In the genomic region with DNA sequence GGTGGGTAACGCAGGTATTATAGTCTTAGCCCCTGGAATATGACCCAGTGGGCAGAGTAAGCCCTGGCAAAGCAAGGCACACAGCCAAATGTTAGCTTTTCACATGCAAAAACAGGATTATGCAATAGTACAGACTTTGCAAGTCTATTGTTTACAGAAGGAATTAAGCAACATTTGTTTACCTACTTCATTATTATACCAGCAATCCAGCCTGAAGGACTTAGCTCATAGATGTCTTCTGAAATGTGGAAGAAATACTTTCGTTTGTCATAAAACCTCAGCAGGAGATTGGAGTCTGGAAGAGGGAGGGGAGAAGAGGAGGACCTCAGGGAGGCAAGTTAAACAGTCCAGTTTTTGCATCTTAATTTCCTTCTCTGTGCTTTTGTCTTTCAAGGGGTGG, we compare ENCODE assay signal across 15 cellular contexts.
DNase-seq lines count a peak whose midpoint lies in the region; FAIRE-seq and TF ChIP-seq lines count a peak whose summit lies in the region.
"Had no signal": no experiment of that assay in that cellular context is flagged by ENCODE, and none has a peak within 500 bp of the region (broad histone marks: within the 10 kb centered on the region; RNA-seq: fewer than 3 reads in every experiment).

No MANE protein-coding gene starts in this region.

- no peak overlapping the region for H2BK120ac ChIP-seq in mesenchymal stem cell (ENCODE audit: low read depth, low read length)

- H2BK15ac ChIP-seq in mesenchymal stem cell (ENCODE audit: low read depth, poor library complexity, severe bottlenecking) = no peak overlapping the region

- H3K4ac ChIP-seq in mesenchymal stem cell (ENCODE audit: low read depth in 1 of 2, low read length in 2 of 2) = no peak overlapping the region

- FAIRE-seq in bronchial epithelial cell (lab: Jason Lieb, UNC) = no peak
- FAIRE-seq: frontal cortex had no signal

- intact Hi-C loops in CD4-positive, alpha-beta memory T cell (cut with micrococcal nuclease) = no loop called here

- TF ChIP-seq CTCF in bronchial epithelial cell (IDR thresholded peaks at IDR 0.05; ENCODE audit: insufficient read depth, low read length, severe bottlenecking) = no peak

- no peak overlapping the region for H3K18ac ChIP-seq in mesenchymal stem cell (ENCODE audit: low read depth in 1 of 2, low read length in 2 of 2)

- H3K4me2 ChIP-seq in mesenchymal stem cell (ENCODE audit: low read length, poor library complexity, severe bottlenecking) = no peak overlapping the region

- H3K14ac ChIP-seq in mesenchymal stem cell (ENCODE audit: low read length in 2 of 2) = no peak overlapping the region

- H3K23ac ChIP-seq in mesenchymal stem cell (ENCODE audit: low read length in 2 of 2) = no peak overlapping the region

- H4K8ac ChIP-seq in mesenchymal stem cell (ENCODE audit: low read length) = no peak overlapping the region

- H3K27ac Mint-ChIP-seq in CD4-positive, alpha-beta memory T cell = no peak overlapping the region
- H3K27ac Mint-ChIP-seq: CD4-positive, CD25-positive, alpha-beta regulatory T cell had no signal

- no peak overlapping the region for H2BK12ac ChIP-seq in mesenchymal stem cell (ENCODE audit: low read length in 2 of 2)

- no peak overlapping the region for H3K4me3 Mint-ChIP-seq in CD4-positive, alpha-beta memory T cell
- H3K4me3 Mint-ChIP-seq: activated T-cell treated with anti-CD3 and anti-CD28 coated beads, Interleukin-2, amount 50 U/mL, for 4 hours; CD4-positive, CD25-positive, alpha-beta regulatory T cell; neural crest cell had no signal

- no peak overlapping the region for H2BK5ac ChIP-seq in mesenchymal stem cell (ENCODE audit: low read depth, low read length, poor library complexity, severe bottlenecking)

- H2AFZ ChIP-seq in mesenchymal stem cell (ENCODE audit: low read depth, low read length) = no peak overlapping the region

- no peak overlapping the region for H3K9ac ChIP-seq in mesenchymal stem cell (ENCODE audit: low read length)

- CTCF ChIA-PET in CD4-positive, alpha-beta memory T cell (lab: Charles Lee; ENCODE audit: partially characterized antibody) = no interaction called here

- H4K91ac ChIP-seq in mesenchymal stem cell (ENCODE audit: low read length) = no peak overlapping the region

- no peaks in the 10 kb centered on the region for H3K36me3 Mint-ChIP-seq in CD4-positive, alpha-beta memory T cell
- H3K36me3 Mint-ChIP-seq: CD4-positive, CD25-positive, alpha-beta regulatory T cell had no signal

- no peaks in the 10 kb centered on the region for H3K4me1 ChIP-seq in mesenchymal stem cell (ENCODE audit: control insufficient read depth, insufficient read depth, low read depth, low read length)
- H3K4me1 ChIP-seq in CD4-positive, alpha-beta memory T cell (ENCODE audit: insufficient read depth, low read length) = no peaks in the 10 kb centered on the region
- H3K4me1 ChIP-seq: tibial nerve had no signal

- H3K27ac ChIP-seq in mesenchymal stem cell (ENCODE audit: low read length, poor library complexity, severe bottlenecking) = no peak overlapping the region
- H3K27ac ChIP-seq in CD4-positive, alpha-beta memory T cell (ENCODE audit: low read depth, low read length) = no peak overlapping the region
- H3K27ac ChIP-seq: tibial nerve had no signal

- H3K79me1 ChIP-seq in mesenchymal stem cell (replicated peaks; ENCODE audit: low read length, poor library complexity, severe bottlenecking) = no peaks in the 10 kb centered on the region

- WGBS in mesenchymal stem cell = 35% methylated on average over 2 of the region's 2 CpGs

- H3K27me3 ChIP-seq in bronchial epithelial cell (ENCODE audit: control insufficient read depth, insufficient read depth, low read length) = no peaks in the 10 kb centered on the region
- no peaks in the 10 kb centered on the region for H3K27me3 ChIP-seq in mesenchymal stem cell (ENCODE audit: control insufficient read depth in 1 of 2, insufficient read depth in 1 of 2, low read length in 2 of 2)
- H3K27me3 ChIP-seq in CD4-positive, alpha-beta memory T cell (ENCODE audit: insufficient read depth, low read length) = no peaks in the 10 kb centered on the region
- H3K27me3 ChIP-seq: tibial nerve had no signal

- H3K9me3 ChIP-seq in mesenchymal stem cell (ENCODE audit: control insufficient read depth, low read length) = peaks cover 4% of the 10 kb centered on the region
- H3K9me3 ChIP-seq in CD4-positive, alpha-beta memory T cell (ENCODE audit: control insufficient read depth in 1 of 2, low read length in 2 of 2) = no peaks in the 10 kb centered on the region
- H3K9me3 ChIP-seq: tibial nerve had no signal

- H3K4me1 Mint-ChIP-seq in CD4-positive, alpha-beta memory T cell = no peaks in the 10 kb centered on the region
- H3K4me1 Mint-ChIP-seq: CD4-positive, CD25-positive, alpha-beta regulatory T cell had no signal

- DNase-seq in H4 (ENCODE audit: low spot score) (peak; percentile 83), LoVo (ENCODE audit: low spot score) (peak; percentile 29), bronchial epithelial cell (ENCODE audit: low read depth) (peak; percentile 95), mesenchymal stem cell (peak; percentile 22), NCI-H1694 treated with DMSO at 0.1 percent for 48 hours (lab: John Stamatoyannopoulos, UW) (no peak)
- DNase-seq in CD4-positive, alpha-beta memory T cell = no peak
- DNase-seq in activated CD4-positive, CD25-positive, alpha-beta regulatory T cell treated with anti-CD3 and anti-CD28 coated beads, Interleukin-2, amount 50 U/mL, for 72 hours = no peak
- no peak for DNase-seq in stimulated activated CD4-positive, alpha-beta T cell treated with anti-CD3 and anti-CD28 coated beads, Interleukin-2, amount 100 ng/mL, for 48 hours
- DNase-seq: activated T-cell treated with anti-CD3 and anti-CD28 coated beads, Interleukin-2, amount 50 U/mL, for 4 hours; amygdala; CD4-positive, CD25-positive, alpha-beta regulatory T cell; NCI-H1092 had no signal

- H3K4me3 ChIP-seq in bronchial epithelial cell (ENCODE audit: low read depth, low read length) (peak overlapping the region; percentile 14), mesenchymal stem cell (ENCODE audit: insufficient read depth in 1 of 2, low read depth in 1 of 2, low read length in 2 of 2) (no peak overlapping the region)
- no peak overlapping the region for H3K4me3 ChIP-seq in CD4-positive, alpha-beta memory T cell (ENCODE audit: low read length in 2 of 2)
- H3K4me3 ChIP-seq: tibial nerve had no signal

- POLR2A ChIA-PET in CD4-positive, alpha-beta memory T cell (lab: Charles Lee; ENCODE audit: partially characterized antibody) = no interaction called here

- H3K36me3 ChIP-seq in bronchial epithelial cell (ENCODE audit: control insufficient read depth, insufficient read depth, low read length) (no peaks in the 10 kb centered on the region), mesenchymal stem cell (ENCODE audit: control insufficient read depth in 1 of 2, insufficient read depth in 2 of 2, low read depth in 1 of 2, low read length in 2 of 2) (no peaks in the 10 kb centered on the region)
- no peaks in the 10 kb centered on the region for H3K36me3 ChIP-seq in CD4-positive, alpha-beta memory T cell (ENCODE audit: insufficient read depth, low read length)
- H3K36me3 ChIP-seq: tibial nerve had no signal

- peaks cover 0 to 4% (median 0%) of the 10 kb centered on the region in 8 donors for H3K9me3 Mint-ChIP-seq in CD4-positive, alpha-beta memory T cell
- H3K9me3 Mint-ChIP-seq: activated T-cell treated with anti-CD3 and anti-CD28 coated beads, Interleukin-2, amount 50 U/mL, for 4 hours had no signal

- peaks cover 0 to 2% of the 10 kb centered on the region in 2 donors for H3K27me3 Mint-ChIP-seq in CD4-positive, alpha-beta memory T cell
- H3K27me3 Mint-ChIP-seq: CD4-positive, CD25-positive, alpha-beta regulatory T cell had no signal

- no peak overlapping the region for H2AK5ac ChIP-seq in mesenchymal stem cell (ENCODE audit: low read length, severe bottlenecking)

Comparison
In these comparisons a context has a peak if more than half of its experiments do, and no peak if none do; other contexts are left out.
1. DNase-seq: peak in H4 (single experiment), LoVo (single experiment), bronchial epithelial cell (single experiment) and mesenchymal stem cell (single experiment); none in NCI-H1694 treated with DMSO at 0.1 percent for 48 hours (single experiment), CD4-positive, alpha-beta memory T cell (0 of 5), activated CD4-positive, CD25-positive, alpha-beta regulatory T cell treated with anti-CD3 and anti-CD28 coated beads, Interleukin-2, amount 50 U/mL, for 72 hours (single experiment) and stimulated activated CD4-positive, alpha-beta T cell treated with anti-CD3 and anti-CD28 coated beads, Interleukin-2, amount 100 ng/mL, for 48 hours (0 of 2).